Comparison of ENCODE assay signal across 21 cellular contexts in the genomic region with DNA sequence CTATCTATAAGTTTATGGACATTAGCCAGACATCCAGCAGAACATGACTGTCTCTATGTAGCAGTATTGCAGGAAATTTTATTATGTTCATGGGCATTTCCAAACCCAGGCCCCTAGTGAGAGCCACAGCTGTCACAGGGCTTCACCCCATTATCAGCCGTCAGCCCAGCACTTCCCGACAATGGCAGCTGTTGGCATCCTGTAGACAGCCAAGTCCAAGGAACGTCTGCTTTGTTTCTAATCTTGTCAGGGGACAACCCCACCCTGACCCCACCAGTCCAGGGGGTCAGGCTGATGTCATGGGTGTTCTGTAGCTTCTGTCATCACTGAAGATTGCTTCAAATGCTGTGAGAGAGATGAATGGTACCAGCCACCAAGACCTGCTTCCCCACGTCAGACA.
"Had no signal": no experiment of that assay in that cellular context is flagged by ENCODE, and none has a peak within 500 bp of the region (broad histone marks: within the 10 kb centered on the region; RNA-seq: fewer than 3 reads in every experiment).

No MANE protein-coding gene starts in this region.

- H3K4me3 ChIP-seq: MG63 had no signal

- H3K9me3 ChIP-seq: MG63 had no signal

- H3K36me3 ChIP-seq: MG63 had no signal

- ATAC-seq: HepG2, SK-N-SH treated with all-trans-retinoic acid at 6 μM for 48 hours had no signal

- DNase-seq: IMR-90, Karpas-422, KG1, MG63, NCI-H1092, NCI-H1105 treated with DMSO at 0.1 percent for 48 hours, NCI-H1436, NCI-H187, NCI-H2029, NCI-H2081 treated with DMSO at 0.1 percent for 48 hours, NCI-H2171, NCI-H226, NCI-H446, NCI-H510A, NCI-H524 treated with DMSO at 0.1 percent for 48 hours, NCI-H69, NCI-H774, RPMI8226, SHP77 had no signal

- H3K27me3 ChIP-seq: MG63 had no signal
